ENCODE assay signal across 14 cellular contexts in the genomic region with DNA sequence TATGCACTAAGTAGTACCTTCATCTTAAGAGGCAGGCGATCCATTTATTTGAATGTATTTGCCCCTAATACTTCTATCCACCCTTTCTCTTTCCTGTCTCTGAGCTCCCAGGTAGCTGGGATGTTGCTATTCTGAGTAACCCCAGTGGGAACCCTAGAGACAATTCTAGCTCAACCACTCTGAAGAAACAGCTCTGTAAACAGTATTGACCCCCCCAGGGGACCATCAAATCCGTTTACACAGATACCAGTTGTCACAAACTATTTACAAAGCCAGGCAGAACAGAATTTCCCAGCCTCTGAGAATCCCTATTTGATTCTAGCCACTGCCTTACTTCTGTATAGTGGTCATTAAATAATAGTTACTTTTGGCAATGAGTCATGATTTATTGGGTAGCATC.
"Had no signal": no experiment of that assay in that cellular context is flagged by ENCODE, and none has a peak within 500 bp of the region (broad histone marks: within the 10 kb centered on the region; RNA-seq: fewer than 3 reads in every experiment).

No MANE protein-coding gene starts in this region.

- H3K36me3 ChIP-seq: adrenal gland, colonic mucosa, pancreas, upper lobe of right lung had no signal

- H3K27ac ChIP-seq: adrenal gland, colonic mucosa, heart left ventricle, pancreas, testis, upper lobe of right lung had no signal

- H3K4me3 Mint-ChIP-seq: activated B cell treated with CpG ODN at 0.5 μM for 24 hours; stimulated activated naive CD8-positive, alpha-beta T cell treated with anti-CD3 and anti-CD28 coated beads, Interleukin-15, amount 100 ng/mL, for 72 hours had no signal

- H3K9me3 ChIP-seq: adrenal gland, colonic mucosa, heart left ventricle, pancreas, testis, upper lobe of right lung had no signal

- H3K4me1 Mint-ChIP-seq: activated B cell treated with CpG ODN at 0.5 μM for 24 hours; stimulated activated naive CD8-positive, alpha-beta T cell treated with anti-CD3 and anti-CD28 coated beads, Interleukin-15, amount 100 ng/mL, for 72 hours had no signal

- H3K4me3 ChIP-seq: adrenal gland, colonic mucosa, heart left ventricle, pancreas, testis, upper lobe of right lung had no signal

- H3K27ac Mint-ChIP-seq: activated B cell treated with CpG ODN at 0.5 μM for 24 hours; stimulated activated naive CD8-positive, alpha-beta T cell treated with anti-CD3 and anti-CD28 coated beads, Interleukin-15, amount 100 ng/mL, for 72 hours had no signal

- H3K27me3 Mint-ChIP-seq: activated B cell treated with CpG ODN at 0.5 μM for 24 hours; stimulated activated naive CD8-positive, alpha-beta T cell treated with anti-CD3 and anti-CD28 coated beads, Interleukin-15, amount 100 ng/mL, for 72 hours had no signal

- H3K4me1 ChIP-seq: adrenal gland, colonic mucosa, heart left ventricle, pancreas, testis, upper lobe of right lung had no signal

- H3K27me3 ChIP-seq: adrenal gland, colonic mucosa, heart left ventricle, pancreas, testis, upper lobe of right lung had no signal

- H3K9me3 Mint-ChIP-seq: activated B cell treated with CpG ODN at 0.5 μM for 24 hours had no signal

- DNase-seq: activated B cell treated with CpG ODN at 0.5 μM for 24 hours; activated naive CD4-positive, alpha-beta T cell treated with anti-CD3 and anti-CD28 coated beads, Interleukin-2, amount 50 U/mL, for 16 hours; activated T-cell treated with anti-CD3 and anti-CD28 coated beads, Interleukin-2, amount 50 U/mL, for 1 hour; adrenal gland; colonic mucosa; effector CD4-positive, alpha-beta T cell; foreskin melanocyte; heart left ventricle; pancreas; stimulated activated CD4-positive, alpha-beta T cell treated with anti-CD3 and anti-CD28 coated beads, Interleukin-15, amount 100 ng/mL, for 24 hours; stimulated activated CD4-positive, alpha-beta T cell treated with anti-CD3 and anti-CD28 coated beads, Interleukin-4, amount 100 ng/mL, for 24 hours; stimulated activated naive CD8-positive, alpha-beta T cell treated with anti-CD3 and anti-CD28 coated beads, Interleukin-15, amount 100 ng/mL, for 72 hours; testis; upper lobe of right lung had no signal
